Comparison of ENCODE assay signal across 31 cellular contexts in genomic region chr6:45675634-45676033, GRCh38.
DNase-seq lines count a peak whose midpoint lies in the region; ATAC-seq and TF ChIP-seq lines count a peak whose summit lies in the region.
"Had no signal": no experiment of that assay in that cellular context is flagged by ENCODE, and none has a peak within 500 bp of the region (broad histone marks: within the 10 kb centered on the region; RNA-seq: fewer than 3 reads in every experiment).

No MANE protein-coding gene starts in this region.

- H3K4ac ChIP-seq in mesenchymal stem cell (ENCODE audit: low read depth in 1 of 2, low read length in 2 of 2): no peak overlapping the region

- no peaks in the 10 kb centered on the region for H3K9me3 Mint-ChIP-seq in MCF 10A (ENCODE audit: unreplicated experiment)
- H3K9me3 Mint-ChIP-seq: CD4-positive, alpha-beta T cell; central memory CD8-positive, alpha-beta T cell had no signal

- no peak overlapping the region for H3K9ac ChIP-seq in mammary epithelial cell (ENCODE audit: insufficient read depth, low read length)
- no peak overlapping the region for H3K9ac ChIP-seq in mesenchymal stem cell (ENCODE audit: low read length)

- H3K4me1 ChIP-seq in mammary epithelial cell (ENCODE audit: insufficient read depth, low read length): no peaks in the 10 kb centered on the region
- H3K4me1 ChIP-seq in mesenchymal stem cell (ENCODE audit: control insufficient read depth, insufficient read depth, low read depth, low read length): peaks cover 2% of the 10 kb centered on the region
- no peaks in the 10 kb centered on the region for H3K4me1 ChIP-seq in right cardiac atrium (ENCODE audit: control insufficient read depth, insufficient read depth, low read length)
- H3K4me1 ChIP-seq in ascending aorta: no peaks in the 10 kb centered on the region

- H3K27me3 ChIP-seq in mammary epithelial cell (ENCODE audit: insufficient read depth, low read length) (no peaks in the 10 kb centered on the region), mesenchymal stem cell (ENCODE audit: control insufficient read depth in 1 of 2, insufficient read depth in 1 of 2, low read length in 2 of 2) (no peaks in the 10 kb centered on the region), right cardiac atrium (ENCODE audit: control insufficient read depth, insufficient read depth) (no peaks in the 10 kb centered on the region), ascending aorta (no peaks in the 10 kb centered on the region)
- H3K27me3 ChIP-seq: pancreas, Peyer's patch had no signal

- H2BK5ac ChIP-seq in mesenchymal stem cell (ENCODE audit: low read depth, low read length, poor library complexity, severe bottlenecking): no peak overlapping the region

- no peaks in the 10 kb centered on the region for H3K79me1 ChIP-seq in mesenchymal stem cell (replicated peaks; ENCODE audit: low read length, poor library complexity, severe bottlenecking)

- intact Hi-C loops in MCF 10A (cut with micrococcal nuclease): no loop called here
- intact Hi-C loops in mammary epithelial cell (cut with micrococcal nuclease): no loop called here
- intact Hi-C loops in right cardiac atrium (cut with DNase I): no loop called here
- intact Hi-C loops in ascending aorta (cut with DNase I): no loop called here

- H2BK15ac ChIP-seq in mesenchymal stem cell (ENCODE audit: low read depth, poor library complexity, severe bottlenecking): no peak overlapping the region

- H4K20me1 ChIP-seq in mammary epithelial cell (ENCODE audit: insufficient read depth, low read length): no peaks in the 10 kb centered on the region

- H3K4me2 ChIP-seq in mammary epithelial cell (ENCODE audit: insufficient read depth, low read depth, low read length): no peak overlapping the region
- H3K4me2 ChIP-seq in mesenchymal stem cell (ENCODE audit: low read length, poor library complexity, severe bottlenecking): no peak overlapping the region

- no peaks in the 10 kb centered on the region for H3K36me3 Mint-ChIP-seq in MCF 10A (ENCODE audit: insufficient read depth, unreplicated experiment)

- H4K91ac ChIP-seq in mesenchymal stem cell (ENCODE audit: low read length): peak overlapping the region; percentile 12

- in situ Hi-C loops in mammary epithelial cell (cut with MboI; ENCODE audit: low sequenced_read_pairs in 2 of 2) (no loop called here), GM13976 (cut with MboI; ENCODE audit: low sequenced_read_pairs, unreplicated experiment) (no loop called here)

- CTCF ChIA-PET in MCF 10A (lab: Yijun Ruan, JAX): interaction anchor here (0.5 to 1.4 kb wide), 6 partner anchors 16 to 549 kb away, joined by 3 to 7 read pairs (median 3); no protein-coding TSS in a partner anchor
- CTCF ChIA-PET in mammary epithelial cell (lab: Charles Lee; ENCODE audit: low non-redundant PET): no interaction called here

- no peak for DNase-seq in MCF 10A (ENCODE audit: unreplicated experiment)
- no peak for DNase-seq in mammary epithelial cell
- DNase-seq in caudate nucleus (lab: John Stamatoyannopoulos, UW): no peak
- no peak for DNase-seq in mesenchymal stem cell
- DNase-seq in right cardiac atrium: no peak
- no peak for DNase-seq in GM13976 (ENCODE audit: low spot score)
- no peak for DNase-seq in ascending aorta (ENCODE audit: low spot score in 2 of 2)
- DNase-seq: activated CD4-positive, alpha-beta T cell treated with anti-CD3 and anti-CD28 coated beads, Interleukin-2, amount 10 ng/mL, durations not matched to agents 7 days and 5 days; activated CD8-positive, alpha-beta memory T cell treated with anti-CD3 and anti-CD28 coated beads, Interleukin-2, amount 10 ng/mL, durations not matched to agents 7 days and 5 days; activated naive CD4-positive, alpha-beta T cell treated with anti-CD3 and anti-CD28 coated beads for 36 hours; activated T-cell treated with anti-CD3 and anti-CD28 coated beads, Interleukin-2, amount 50 U/mL, for 72 hours; CD4-positive, alpha-beta T cell; DMS 273 treated with DMSO at 0.1 percent for 48 hours; EL; HCEC 1CT; heart right ventricle; Kasumi-1; NCI-H1436 treated with DMSO at 0.1 percent for 48 hours; nephron progenitor cell; Peyer's patch; retina; stimulated activated naive B cell treated with anti-CD40 and anti-IgM and Interleukin-4, amounts not matched to agents 10 μg/mL and 1 μg/mL and 100 μg/mL, for 72 hours; SW 1271; T1000; WERI-Rb-1 had no signal

- peak overlapping the region; percentile 62 for H3K4me3 Mint-ChIP-seq in MCF 10A (ENCODE audit: unreplicated experiment)
- H3K4me3 Mint-ChIP-seq: activated CD4-positive, alpha-beta T cell treated with anti-CD3 and anti-CD28 coated beads, Interleukin-2, amount 10 ng/mL, durations not matched to agents 7 days and 5 days; activated CD8-positive, alpha-beta memory T cell treated with anti-CD3 and anti-CD28 coated beads, Interleukin-2, amount 10 ng/mL, durations not matched to agents 7 days and 5 days; activated naive CD4-positive, alpha-beta T cell treated with anti-CD3 and anti-CD28 coated beads for 36 hours; activated T-cell treated with anti-CD3 and anti-CD28 coated beads, Interleukin-2, amount 50 U/mL, for 72 hours; CD4-positive, alpha-beta T cell; central memory CD8-positive, alpha-beta T cell; stimulated activated naive B cell treated with anti-CD40 and anti-IgM and Interleukin-4, amounts not matched to agents 10 μg/mL and 1 μg/mL and 100 μg/mL, for 72 hours had no signal

- 86% methylated on average over 10 of the region's 11 CpGs for WGBS in mammary epithelial cell (ENCODE audit: low coverage, missing lambda C conversion rate)
- 88% methylated on average over 11 of the region's 11 CpGs for WGBS in mesenchymal stem cell
- 94% methylated on average over 11 of the region's 11 CpGs for WGBS in right cardiac atrium

- no peaks in the 10 kb centered on the region for H3K27me3 Mint-ChIP-seq in MCF 10A (ENCODE audit: insufficient read depth, unreplicated experiment)
- H3K27me3 Mint-ChIP-seq: CD4-positive, alpha-beta T cell; central memory CD8-positive, alpha-beta T cell had no signal

- no TSS peak for BruUV-seq in MCF 10A (replicated peaks; lab: Mats Ljungman, UMichigan)
- no TSS peak for BruUV-seq in mammary epithelial cell (replicated peaks; lab: Mats Ljungman, UMichigan)

- H2BK120ac ChIP-seq in mesenchymal stem cell (ENCODE audit: low read depth, low read length): no peak overlapping the region

- H3K27ac ChIP-seq in mammary epithelial cell (ENCODE audit: insufficient read depth, low read depth, low read length) (no peak overlapping the region), caudate nucleus (ENCODE audit: low read depth, low read length) (peak overlapping the region; percentile 8), mesenchymal stem cell (ENCODE audit: low read length, poor library complexity, severe bottlenecking) (no peak overlapping the region), right cardiac atrium (ENCODE audit: low read length) (no peak overlapping the region), ascending aorta (no peak overlapping the region)
- H3K27ac ChIP-seq: heart right ventricle, pancreas, Peyer's patch, WERI-Rb-1 had no signal

- peak overlapping the region in 1 of 2 experiments; percentile 28 for H3K18ac ChIP-seq in mesenchymal stem cell (ENCODE audit: low read depth in 1 of 2, low read length in 2 of 2)

- POLR2A ChIA-PET in MCF 10A (lab: Yijun Ruan, JAX): interaction anchor here (1.3 kb wide), 1 partner anchor 15 kb away, joined by 3 read pairs; no protein-coding TSS in a partner anchor

- ATAC-seq in right cardiac atrium (no peak), GM18520 (IDR thresholded peaks at IDR 0.05; ENCODE audit: unreplicated experiment) (no peak)
- ATAC-seq: activated CD8-positive, alpha-beta memory T cell treated with anti-CD3 and anti-CD28 coated beads, Interleukin-2, amount 10 ng/mL, durations not matched to agents 7 days and 5 days; activated T-cell treated with anti-CD3 and anti-CD28 coated beads, Interleukin-2, amount 50 U/mL, for 72 hours; GM12878; heart right ventricle; pancreas; stimulated activated naive B cell treated with anti-CD40 and anti-IgM and Interleukin-4, amounts not matched to agents 10 μg/mL and 1 μg/mL and 100 μg/mL, for 72 hours had no signal

- H3K14ac ChIP-seq in mesenchymal stem cell (ENCODE audit: low read length in 2 of 2): peak overlapping the region in 1 of 2 experiments; percentile 35

- peak overlapping the region; percentile 65 to 70 for H2BK12ac ChIP-seq in mesenchymal stem cell (ENCODE audit: low read length in 2 of 2)

- H3K79me2 ChIP-seq in mammary epithelial cell (ENCODE audit: insufficient read depth, low read length): no peaks in the 10 kb centered on the region

- H4K8ac ChIP-seq in mesenchymal stem cell (ENCODE audit: low read length): no peak overlapping the region

- no peak overlapping the region for H3K23ac ChIP-seq in mesenchymal stem cell (ENCODE audit: low read length in 2 of 2)

- H2AFZ ChIP-seq in mammary epithelial cell (ENCODE audit: low read depth, low read length) (no peak overlapping the region), mesenchymal stem cell (ENCODE audit: low read depth, low read length) (no peak overlapping the region)

- no peaks in the 10 kb centered on the region for H3K36me3 ChIP-seq in mammary epithelial cell (ENCODE audit: insufficient read depth, low read length)
- H3K36me3 ChIP-seq in mesenchymal stem cell (ENCODE audit: control insufficient read depth in 1 of 2, insufficient read depth in 2 of 2, low read depth in 1 of 2, low read length in 2 of 2): peaks cover 0 to 4% of the 10 kb centered on the region in 2 experiments
- H3K36me3 ChIP-seq in ascending aorta: no peaks in the 10 kb centered on the region
- H3K36me3 ChIP-seq: heart right ventricle, pancreas, Peyer's patch, WERI-Rb-1 had no signal

- no peaks in the 10 kb centered on the region for H3K4me1 Mint-ChIP-seq in MCF 10A (ENCODE audit: insufficient read depth, unreplicated experiment)

- peak overlapping the region; percentile 57 for H2AK5ac ChIP-seq in mesenchymal stem cell (ENCODE audit: low read length, severe bottlenecking)

- H3K27ac Mint-ChIP-seq in MCF 10A (ENCODE audit: low read depth, unreplicated experiment): no peak overlapping the region
- H3K27ac Mint-ChIP-seq: activated CD4-positive, alpha-beta T cell treated with anti-CD3 and anti-CD28 coated beads, Interleukin-2, amount 10 ng/mL, durations not matched to agents 7 days and 5 days; activated CD8-positive, alpha-beta memory T cell treated with anti-CD3 and anti-CD28 coated beads, Interleukin-2, amount 10 ng/mL, durations not matched to agents 7 days and 5 days; activated naive CD4-positive, alpha-beta T cell treated with anti-CD3 and anti-CD28 coated beads for 36 hours; activated T-cell treated with anti-CD3 and anti-CD28 coated beads, Interleukin-2, amount 50 U/mL, for 72 hours; CD4-positive, alpha-beta T cell; stimulated activated naive B cell treated with anti-CD40 and anti-IgM and Interleukin-4, amounts not matched to agents 10 μg/mL and 1 μg/mL and 100 μg/mL, for 72 hours had no signal

- dilution Hi-C loops in mammary epithelial cell (cut with HindIII; ENCODE audit: low sequenced_read_pairs): no loop called here

- H3K9me3 ChIP-seq in mammary epithelial cell (replicated peaks; ENCODE audit: insufficient read depth, low read length): no peaks in the 10 kb centered on the region
- peaks cover 12% of the 10 kb centered on the region for H3K9me3 ChIP-seq in mesenchymal stem cell (ENCODE audit: control insufficient read depth, low read length)
- H3K9me3 ChIP-seq in right cardiac atrium (ENCODE audit: control insufficient read depth, low read length): no peaks in the 10 kb centered on the region
- no peaks in the 10 kb centered on the region for H3K9me3 ChIP-seq in ascending aorta
- H3K9me3 ChIP-seq: pancreas, Peyer's patch had no signal

- TF ChIP-seq CTCF in MCF 10A (IDR thresholded peaks at IDR 0.05; ENCODE audit: unreplicated experiment): no peak
- no peak for TF ChIP-seq CTCF in mammary epithelial cell (conservative IDR thresholded peaks at IDR 0.05 in 1 of 2, IDR thresholded peaks at IDR 0.05 in 1 of 2; ENCODE audit: extremely low read depth in 1 of 2, insufficient read depth in 1 of 2, low read depth in 1 of 2, low read length in 2 of 2)
- TF ChIP-seq CTCF in GM13976 (IDR thresholded peaks at IDR 0.05; ENCODE audit: borderline replicate concordance, control extremely low read depth, extremely low read depth, insufficient read depth, missing control alignments): no peak
- TF ChIP-seq CTCF in ascending aorta (IDR thresholded peaks at IDR 0.05): no peak

- no peak overlapping the region for H3K4me3 ChIP-seq in mammary epithelial cell (replicated peaks in 1 of 3; ENCODE audit: insufficient read depth in 1 of 3, low read depth in 2 of 3, low read length in 3 of 3)
- no peak overlapping the region for H3K4me3 ChIP-seq in mesenchymal stem cell (ENCODE audit: insufficient read depth in 1 of 2, low read depth in 1 of 2, low read length in 2 of 2)
- H3K4me3 ChIP-seq in right cardiac atrium (ENCODE audit: low read length): no peak overlapping the region
- H3K4me3 ChIP-seq in ascending aorta: no peak overlapping the region
- H3K4me3 ChIP-seq: GM12878, heart right ventricle, lung, pancreas, Peyer's patch, skin epidermis had no signal
